11 cellular contexts compared by ENCODE assay signal in the genomic region with DNA sequence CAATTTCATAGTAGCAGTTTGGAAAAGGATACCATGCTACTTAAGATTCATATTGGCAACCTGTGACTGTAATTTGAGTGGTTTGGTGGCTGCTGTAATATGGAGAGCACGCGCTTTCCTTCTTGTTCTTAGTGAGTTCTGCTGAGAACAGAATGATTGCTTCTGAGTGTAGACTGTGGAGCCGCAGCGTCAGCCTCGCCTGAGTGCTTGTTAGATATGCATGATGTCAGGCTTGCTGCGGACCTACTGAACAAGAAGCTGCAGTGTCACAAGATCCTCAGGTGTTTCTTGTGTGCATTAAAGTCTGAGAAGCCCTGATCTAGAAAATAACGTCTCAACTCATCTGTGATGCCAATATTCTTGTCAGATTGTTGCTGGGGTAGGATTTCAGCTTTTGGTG.
DNase-seq lines count a peak whose midpoint lies in the region; ATAC-seq, FAIRE-seq and TF ChIP-seq lines count a peak whose summit lies in the region.
"Had no signal": no experiment of that assay in that cellular context is flagged by ENCODE, and none has a peak within 500 bp of the region (broad histone marks: within the 10 kb centered on the region; RNA-seq: fewer than 3 reads in every experiment).

No MANE protein-coding gene starts in this region.

- DNase-seq in A549 (ENCODE audit: low read depth in 1 of 2, low spot score in 1 of 2) (no peak), NCI-H1436 (lab: John Stamatoyannopoulos, UW) (peak; percentile 58), endodermal cell (peak; percentile 48), lower lobe of right lung (no peak), DMS53 (lab: John Stamatoyannopoulos, UW) (no peak)
- DNase-seq in activated CD4-positive, alpha-beta T cell treated with anti-CD3 and anti-CD28 coated beads, Interleukin-2, amount 50 U/mL, for 4 hours: no peak
- no peak for DNase-seq in activated CD4-positive, alpha-beta T cell treated with anti-CD3 and anti-CD28 coated beads for 36 hours
- DNase-seq: central memory CD4-positive, alpha-beta T cell; esophagus squamous epithelium; T1000 had no signal

- H3K27me3 ChIP-seq in endodermal cell (ENCODE audit: control insufficient read depth, insufficient read depth, low read length, poor library complexity, severe bottlenecking) (no peaks in the 10 kb centered on the region), lower lobe of right lung (ENCODE audit: low read depth) (no peaks in the 10 kb centered on the region)
- H3K27me3 ChIP-seq: esophagus squamous epithelium had no signal

- no peak for TF ChIP-seq RAD21 in A549 (conservative IDR thresholded peaks at IDR 0.05 in 1 of 2, IDR thresholded peaks at IDR 0.05 in 1 of 2)

- H3K4me1 ChIP-seq in A549: peaks cover 56% of the 10 kb centered on the region
- H3K4me1 ChIP-seq in endodermal cell (ENCODE audit: control insufficient read depth, insufficient read depth, low read length): peaks cover 39% of the 10 kb centered on the region
- H3K4me1 ChIP-seq in lower lobe of right lung: no peaks in the 10 kb centered on the region

- H3K4me2 ChIP-seq in A549: peak overlapping the region; percentile 62; the same call in 2 of the 3 replicates

- CTCF ChIA-PET in A549 (lab: Yijun Ruan, JAX): interaction anchor here (0.6 to 3.8 kb wide), 5 partner anchors 12 to 167 kb away, joined by 3 to 18 read pairs (median 5); no protein-coding TSS in a partner anchor
- CTCF ChIA-PET in activated CD4-positive, alpha-beta T cell treated with anti-CD3 and anti-CD28 coated beads for 36 hours (lab: Charles Lee): no interaction called here

- H3K4me3 ChIP-seq in A549 (no peak overlapping the region), endodermal cell (ENCODE audit: low read length) (no peak overlapping the region), lower lobe of right lung (no peak overlapping the region)
- H3K4me3 ChIP-seq: esophagus squamous epithelium had no signal

- H3K9me3 ChIP-seq in A549 (no peaks in the 10 kb centered on the region), endodermal cell (ENCODE audit: control insufficient read depth, low read length) (no peaks in the 10 kb centered on the region), lower lobe of right lung (no peaks in the 10 kb centered on the region)
- H3K9me3 ChIP-seq: esophagus squamous epithelium had no signal

- H3K9me3 Mint-ChIP-seq in endodermal cell: no peaks in the 10 kb centered on the region
- no peaks in the 10 kb centered on the region for H3K9me3 Mint-ChIP-seq in activated CD4-positive, alpha-beta T cell treated with anti-CD3 and anti-CD28 coated beads for 36 hours (ENCODE audit: low read depth)

- POLR2A ChIA-PET in A549 (lab: Yijun Ruan, JAX): no interaction called here
- POLR2A ChIA-PET in activated CD4-positive, alpha-beta T cell treated with anti-CD3 and anti-CD28 coated beads for 36 hours (lab: Charles Lee): no interaction called here

- intact Hi-C loops in lower lobe of right lung (cut with DNase I): no loop called here
- intact Hi-C loops in activated CD4-positive, alpha-beta T cell treated with anti-CD3 and anti-CD28 coated beads for 36 hours (cut with DNase I, micrococcal nuclease): no loop called here

- FAIRE-seq in A549 (lab: Jason Lieb, UNC): no peak

- H3K4me3 Mint-ChIP-seq in endodermal cell: no peak overlapping the region
- H3K4me3 Mint-ChIP-seq in activated CD4-positive, alpha-beta T cell treated with anti-CD3 and anti-CD28 coated beads for 36 hours: no peak overlapping the region

- TF ChIP-seq POLR2A in A549 (IDR thresholded peaks at IDR 0.05; ENCODE audit: low read length): no peak

- H3K9ac ChIP-seq in endodermal cell (ENCODE audit: extremely low read depth, low read length, poor library complexity, severe bottlenecking): no peak overlapping the region

- H3K4me1 Mint-ChIP-seq in endodermal cell: peaks cover 71% of the 10 kb centered on the region
- no peaks in the 10 kb centered on the region for H3K4me1 Mint-ChIP-seq in activated CD4-positive, alpha-beta T cell treated with anti-CD3 and anti-CD28 coated beads for 36 hours

- peak overlapping the region; percentile 15 for H3K27ac Mint-ChIP-seq in endodermal cell
- H3K27ac Mint-ChIP-seq in activated CD4-positive, alpha-beta T cell treated with anti-CD3 and anti-CD28 coated beads for 36 hours: no peak overlapping the region

- WGBS in A549 (ENCODE audit: missing lambda C conversion rate): 87% methylated on average over 6 of the region's 7 CpGs
- 85 to 97% methylated on average over 4 to 7 of the region's 7 CpGs for WGBS in endodermal cell (ENCODE audit: insufficient coverage in 1 of 2, insufficient read length in 1 of 2), 2 experiments

- H3K36me3 ChIP-seq in endodermal cell (ENCODE audit: control insufficient read depth, insufficient read depth, low read length) (peaks cover 6% of the 10 kb centered on the region), lower lobe of right lung (no peaks in the 10 kb centered on the region)
- H3K36me3 ChIP-seq: esophagus squamous epithelium had no signal

- peaks cover 8% of the 10 kb centered on the region for H3K36me3 Mint-ChIP-seq in endodermal cell (ENCODE audit: low read depth)
- no peaks in the 10 kb centered on the region for H3K36me3 Mint-ChIP-seq in activated CD4-positive, alpha-beta T cell treated with anti-CD3 and anti-CD28 coated beads for 36 hours (ENCODE audit: low read depth)

- peak overlapping the region; percentile 61 to 62; a peak in 2 of 6 replicates for H3K27ac ChIP-seq in A549
- no peak overlapping the region for H3K27ac ChIP-seq in endodermal cell (ENCODE audit: low read depth, low read length)
- H3K27ac ChIP-seq in lower lobe of right lung: no peak overlapping the region

- TF ChIP-seq CTCF in A549 (IDR thresholded peaks at IDR 0.05) (no peak), endodermal cell (conservative IDR thresholded peaks at IDR 0.05) (no peak), lower lobe of right lung (IDR thresholded peaks at IDR 0.05) (no peak)

- ATAC-seq in A549 (no peak), lower lobe of right lung (peak; percentile 21 to 77), HG03432 (IDR thresholded peaks at IDR 0.05; ENCODE audit: unreplicated experiment) (no peak)
- no peak for ATAC-seq in activated CD4-positive, alpha-beta T cell treated with anti-CD3 and anti-CD28 coated beads for 36 hours

- no peaks in the 10 kb centered on the region for H3K27me3 Mint-ChIP-seq in endodermal cell (ENCODE audit: insufficient read depth)
- no peaks in the 10 kb centered on the region for H3K27me3 Mint-ChIP-seq in activated CD4-positive, alpha-beta T cell treated with anti-CD3 and anti-CD28 coated beads for 36 hours

- no peak for TF ChIP-seq EP300 in A549 (IDR thresholded peaks at IDR 0.05)

TF ChIP-seq in A549, 52 proteins besides CTCF, POLR2A, EP300 and RAD21 (continues in another document):
- TF ChIP-seq NR3C1 (IDR thresholded peaks at IDR 0.05) (no peak), CHD4 (IDR thresholded peaks at IDR 0.05; ENCODE audit: borderline replicate concordance) (no peak), MYC (IDR thresholded peaks at IDR 0.05; ENCODE audit: borderline replicate concordance, low read length) (no peak), MAZ (IDR thresholded peaks at IDR 0.05; ENCODE audit: borderline replicate concordance, low read depth, low read length) (no peak), TP53 (CRISPR knock-in tag; IDR thresholded peaks at IDR 0.05) (no peak), FOSL2 (IDR thresholded peaks at IDR 0.05) (no peak), FOSL2 (CRISPR knock-in tag; IDR thresholded peaks at IDR 0.05) (no peak), POLR2AphosphoS2 (conservative IDR thresholded peaks at IDR 0.05; ENCODE audit: low read length) (no peak), ZFP36 (IDR thresholded peaks at IDR 0.05; ENCODE audit: borderline replicate concordance, partially characterized antibody) (no peak), NPAS2 (CRISPR knock-in tag; IDR thresholded peaks at IDR 0.05; ENCODE audit: borderline replicate concordance) (no peak), RNF2 (IDR thresholded peaks at IDR 0.05; ENCODE audit: borderline replicate concordance, low read depth) (no peak), RFX5 (IDR thresholded peaks at IDR 0.05) (no peak), MAFK (IDR thresholded peaks at IDR 0.05; ENCODE audit: partially characterized antibody) (no peak), FOXS1 (CRISPR knock-in tag; IDR thresholded peaks at IDR 0.05) (no peak), ESRRA (IDR thresholded peaks at IDR 0.05; ENCODE audit: borderline replicate concordance, low read length) (no peak), JUNB (IDR thresholded peaks at IDR 0.05) (no peak), EHMT2 (IDR thresholded peaks at IDR 0.05; ENCODE audit: low read depth) (no peak)
- TF ChIP-seq, protein P1, sequence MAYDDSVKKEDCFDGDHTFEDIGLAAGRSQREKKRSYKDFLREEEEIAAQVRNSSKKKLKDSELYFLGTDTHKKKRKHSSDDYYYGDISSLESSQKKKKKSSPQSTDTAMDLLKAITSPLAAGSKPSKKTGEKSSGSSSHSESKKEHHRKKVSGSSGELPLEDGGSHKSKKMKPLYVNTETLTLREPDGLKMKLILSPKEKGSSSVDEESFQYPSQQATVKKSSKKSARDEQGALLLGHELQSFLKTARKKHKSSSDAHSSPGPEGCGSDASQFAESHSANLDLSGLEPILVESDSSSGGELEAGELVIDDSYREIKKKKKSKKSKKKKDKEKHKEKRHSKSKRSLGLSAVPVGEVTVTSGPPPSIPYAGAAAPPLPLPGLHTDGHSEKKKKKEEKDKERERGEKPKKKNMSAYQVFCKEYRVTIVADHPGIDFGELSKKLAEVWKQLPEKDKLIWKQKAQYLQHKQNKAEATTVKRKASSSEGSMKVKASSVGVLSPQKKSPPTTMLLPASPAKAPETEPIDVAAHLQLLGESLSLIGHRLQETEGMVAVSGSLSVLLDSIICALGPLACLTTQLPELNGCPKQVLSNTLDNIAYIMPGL (CRISPR knock-in tag; IDR thresholded peaks at IDR 0.05; ENCODE audit: borderline replicate concordance): no peak
- TF ChIP-seq, protein P2, sequence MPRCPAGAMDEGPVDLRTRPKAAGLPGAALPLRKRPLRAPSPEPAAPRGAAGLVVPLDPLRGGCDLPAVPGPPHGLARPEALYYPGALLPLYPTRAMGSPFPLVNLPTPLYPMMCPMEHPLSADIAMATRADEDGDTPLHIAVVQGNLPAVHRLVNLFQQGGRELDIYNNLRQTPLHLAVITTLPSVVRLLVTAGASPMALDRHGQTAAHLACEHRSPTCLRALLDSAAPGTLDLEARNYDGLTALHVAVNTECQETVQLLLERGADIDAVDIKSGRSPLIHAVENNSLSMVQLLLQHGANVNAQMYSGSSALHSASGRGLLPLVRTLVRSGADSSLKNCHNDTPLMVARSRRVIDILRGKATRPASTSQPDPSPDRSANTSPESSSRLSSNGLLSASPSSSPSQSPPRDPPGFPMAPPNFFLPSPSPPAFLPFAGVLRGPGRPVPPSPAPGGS (IDR thresholded peaks at IDR 0.05): no peak

Comparison
In these comparisons a context has a peak if more than half of its experiments do, and no peak if none do; other contexts are left out.
1. ATAC-seq: peak in lower lobe of right lung (2 of 2); none in A549 (0 of 2), HG03432 (single experiment) and activated CD4-positive, alpha-beta T cell treated with anti-CD3 and anti-CD28 coated beads for 36 hours (single experiment).
2. DNase-seq: peak in NCI-H1436 (single experiment) and endodermal cell (single experiment); none in A549 (0 of 2), lower lobe of right lung (single experiment), activated CD4-positive, alpha-beta T cell treated with anti-CD3 and anti-CD28 coated beads, Interleukin-2, amount 50 U/mL, for 4 hours (0 of 2), DMS53 (single experiment) and activated CD4-positive, alpha-beta T cell treated with anti-CD3 and anti-CD28 coated beads for 36 hours (single experiment).
3. H3K27ac ChIP-seq: peak in A549 (2 of 2); none in endodermal cell (single experiment) and lower lobe of right lung (single experiment).